8 cellular contexts compared by ENCODE assay signal in genomic region chr10:62681211-62681940, GRCh38.
A peak's percentile ranks its signal among the peaks of the same experiment; 100 is the strongest.
DNase-seq lines count a peak whose midpoint lies in the region; ATAC-seq and TF ChIP-seq lines count a peak whose summit lies in the region.

No MANE protein-coding gene starts in this region.

- intact Hi-C loops in PC-3 (cut with micrococcal nuclease), result no loop called here
- intact Hi-C loops in sciatic nerve (cut with DNase I), result no loop called here
- intact Hi-C loops in mammary epithelial cell (cut with micrococcal nuclease), result no loop called here

- H3K27ac ChIP-seq in PC-3 (ENCODE audit: low read length) (no peak overlapping the region), mammary epithelial cell (ENCODE audit: insufficient read depth, low read depth, low read length) (no peak overlapping the region)

- dilution Hi-C loops in mammary epithelial cell (cut with HindIII; ENCODE audit: low sequenced_read_pairs), result no loop called here

- peak; percentile 38 for TF ChIP-seq CTCF in PC-3 (conservative IDR thresholded peaks at IDR 0.05; ENCODE audit: low read depth, low read length)
- TF ChIP-seq CTCF in mammary epithelial cell (conservative IDR thresholded peaks at IDR 0.05 in 1 of 2, IDR thresholded peaks at IDR 0.05 in 1 of 2; ENCODE audit: extremely low read depth in 1 of 2, insufficient read depth in 1 of 2, low read depth in 1 of 2, low read length in 2 of 2), result no peak

- no peaks in the 10 kb centered on the region for H3F3A ChIP-seq in PC-3 (ENCODE audit: low read length, unreplicated experiment)

- H3K4me1 ChIP-seq in PC-3 (ENCODE audit: insufficient read depth, low read length) (no peaks in the 10 kb centered on the region), mammary epithelial cell (ENCODE audit: insufficient read depth, low read length) (no peaks in the 10 kb centered on the region)

- H3K4me3 ChIP-seq in PC-3 (ENCODE audit: low read length), result no peak overlapping the region
- H3K4me3 ChIP-seq in mammary epithelial cell (replicated peaks in 1 of 3; ENCODE audit: insufficient read depth in 1 of 3, low read depth in 2 of 3, low read length in 3 of 3), result no peak overlapping the region

- DNase-seq in PC-3, result no peak
- DNase-seq in activated gamma-delta T cell treated with anti-CD3 and anti-CD28 coated beads, Interleukin-2, amount 50 U/mL, for 16 hours (ENCODE audit: low read depth), result peak; percentile 73
- DNase-seq in sciatic nerve (ENCODE audit: low spot score), result no peak
- DNase-seq in AG08395 (ENCODE audit: low spot score), result no peak
- no peak for DNase-seq in mammary epithelial cell
- DNase-seq in NCI-H82 treated with DMSO at 0.1 percent for 48 hours (lab: John Stamatoyannopoulos, UW; ENCODE audit: unreplicated experiment), result no peak

- in situ Hi-C loops in mammary epithelial cell (cut with MboI; ENCODE audit: low sequenced_read_pairs in 2 of 2), result no loop called here

- H4K20me1 ChIP-seq in PC-3 (ENCODE audit: low read length), result no peaks in the 10 kb centered on the region
- H4K20me1 ChIP-seq in mammary epithelial cell (ENCODE audit: insufficient read depth, low read length), result no peaks in the 10 kb centered on the region

- H3K27me3 ChIP-seq in PC-3 (ENCODE audit: low read length) (no peaks in the 10 kb centered on the region), mammary epithelial cell (ENCODE audit: insufficient read depth, low read length) (no peaks in the 10 kb centered on the region)

- H3K4me2 ChIP-seq in PC-3 (ENCODE audit: low read length), result no peak overlapping the region
- H3K4me2 ChIP-seq in mammary epithelial cell (ENCODE audit: insufficient read depth, low read depth, low read length), result no peak overlapping the region

- no peaks in the 10 kb centered on the region for H3K9me2 ChIP-seq in PC-3 (replicated peaks; ENCODE audit: low read length)

- 88% methylated on average over 8 of the region's 8 CpGs for WGBS in mammary epithelial cell (ENCODE audit: low coverage, missing lambda C conversion rate)

- H3K79me2 ChIP-seq in PC-3 (ENCODE audit: low read length) (no peaks in the 10 kb centered on the region), mammary epithelial cell (ENCODE audit: insufficient read depth, low read length) (no peaks in the 10 kb centered on the region)

- BruUV-seq in PC-3 (replicated peaks; lab: Mats Ljungman, UMichigan) (no TSS peak), mammary epithelial cell (replicated peaks; lab: Mats Ljungman, UMichigan) (no TSS peak)

- H3K9ac ChIP-seq in PC-3 (ENCODE audit: low read length) (no peak overlapping the region), mammary epithelial cell (ENCODE audit: insufficient read depth, low read length) (no peak overlapping the region)

- POLR2A ChIA-PET in PC-3 (lab: Charles Lee; ENCODE audit: unreplicated experiment), result no interaction called here

- CTCF ChIA-PET in PC-3 (lab: Charles Lee), result interaction anchor here (0.6 kb wide), 1 partner anchor 212 kb away, joined by 5 read pairs; no protein-coding TSS in a partner anchor
- CTCF ChIA-PET in mammary epithelial cell (lab: Charles Lee; ENCODE audit: low non-redundant PET), result no interaction called here

- H3K9me3 ChIP-seq in PC-3 (ENCODE audit: low read length), result peaks cover 11% of the 10 kb centered on the region; the same call in 1 of the 2 replicates
- H3K9me3 ChIP-seq in mammary epithelial cell (replicated peaks; ENCODE audit: insufficient read depth, low read length), result no peaks in the 10 kb centered on the region

- peaks cover 3% of the 10 kb centered on the region; the same call in 1 of the 2 replicates for H3K36me3 ChIP-seq in PC-3 (ENCODE audit: low read depth, low read length)
- H3K36me3 ChIP-seq in mammary epithelial cell (ENCODE audit: insufficient read depth, low read length), result no peaks in the 10 kb centered on the region

- ATAC-seq in GM18508 (IDR thresholded peaks at IDR 0.05; ENCODE audit: insufficient read depth, unreplicated experiment), result peak; percentile 90
- ATAC-seq in HG02798 (IDR thresholded peaks at IDR 0.05; ENCODE audit: poor library complexity, unreplicated experiment), result peak; percentile 97
- ATAC-seq in PC-3, result peak; percentile 63; the same call in 1 of the 2 replicates
- peak; percentile 28 for ATAC-seq in sciatic nerve

- H2AFZ ChIP-seq in PC-3 (ENCODE audit: low read length) (no peak overlapping the region), mammary epithelial cell (ENCODE audit: low read depth, low read length) (no peak overlapping the region)

Comparison
In these comparisons a context has a peak if more than half of its experiments do, and no peak if none do; other contexts are left out.
1. ATAC-seq: peak in every context shown above with its lines; median percentile 97 in HG02798; 90 in GM18508; 63 in PC-3; 28 in sciatic nerve.